In genomic region chr9:123637596-123637939, GRCh38 we compare ENCODE assay signal across 12 cellular contexts.
DNase-seq lines count a peak whose midpoint lies in the region; ATAC-seq and TF ChIP-seq lines count a peak whose summit lies in the region.
"Had no signal": no experiment of that assay in that cellular context is flagged by ENCODE, and none has a peak within 500 bp of the region (broad histone marks: within the 10 kb centered on the region; RNA-seq: fewer than 3 reads in every experiment).

No MANE protein-coding gene starts in this region.

- peaks cover 41% of the 10 kb centered on the region for H3K4me1 Mint-ChIP-seq in activated CD4-positive, alpha-beta T cell treated with anti-CD3 and anti-CD28 coated beads for 36 hours
- H3K4me1 Mint-ChIP-seq in stimulated activated naive B cell treated with anti-CD40 and anti-IgM and Interleukin-4, amounts not matched to agents 10 μg/mL and 1 μg/mL and 100 μg/mL, for 72 hours, result peaks cover 12 to 21% of the 10 kb centered on the region in 2 donors

- peak overlapping the region; percentile 16 for H3K4me3 ChIP-seq in fibroblast of mammary gland (ENCODE audit: control insufficient read depth, low read depth, low read length)

- no peak for DNase-seq in activated CD4-positive, alpha-beta T cell treated with anti-CD3 and anti-CD28 coated beads for 36 hours
- DNase-seq in activated CD4-positive, alpha-beta T cell treated with anti-CD3 and anti-CD28 coated beads for 48 hours, result no peak
- DNase-seq in RPMI7951 (ENCODE audit: low read depth) (peak; percentile 34), fibroblast of mammary gland (ENCODE audit: low read depth) (peak; percentile 22), SKM-1 (lab: John Stamatoyannopoulos, UW; ENCODE audit: unreplicated experiment) (no peak), DMS153 (lab: John Stamatoyannopoulos, UW) (no peak), cerebellar cortex (ENCODE audit: low spot score) (no peak)
- DNase-seq in stimulated activated naive B cell treated with anti-CD40 and anti-IgM and Interleukin-4, amounts not matched to agents 10 μg/mL and 1 μg/mL and 100 μg/mL, for 72 hours, result no peak
- DNase-seq: activated CD4-positive, CD25-positive, alpha-beta regulatory T cell treated with anti-CD3 and anti-CD28 coated beads, Interleukin-2, amount 50 U/mL, for 72 hours; effector CD4-positive, alpha-beta T cell; NCI-H2171 had no signal

- no peaks in the 10 kb centered on the region for H3K27me3 Mint-ChIP-seq in activated CD4-positive, alpha-beta T cell treated with anti-CD3 and anti-CD28 coated beads for 36 hours
- no peaks in the 10 kb centered on the region for H3K27me3 Mint-ChIP-seq in stimulated activated naive B cell treated with anti-CD40 and anti-IgM and Interleukin-4, amounts not matched to agents 10 μg/mL and 1 μg/mL and 100 μg/mL, for 72 hours

- CTCF ChIA-PET in activated CD4-positive, alpha-beta T cell treated with anti-CD3 and anti-CD28 coated beads for 36 hours (lab: Charles Lee), result interaction anchor here (0.5 to 1.0 kb wide), 2 partner anchors 9 to 733 kb away, joined by 3 to 5 read pairs; no protein-coding TSS in a partner anchor

- H3K27ac Mint-ChIP-seq in activated CD4-positive, alpha-beta T cell treated with anti-CD3 and anti-CD28 coated beads for 36 hours, result peak overlapping the region; percentile 4
- peak overlapping the region; percentile 75 for H3K27ac Mint-ChIP-seq in stimulated activated naive B cell treated with anti-CD40 and anti-IgM and Interleukin-4, amounts not matched to agents 10 μg/mL and 1 μg/mL and 100 μg/mL, for 72 hours
- H3K27ac Mint-ChIP-seq: mesothelial cell of epicardium had no signal

- H3K9me3 Mint-ChIP-seq in activated CD4-positive, alpha-beta T cell treated with anti-CD3 and anti-CD28 coated beads for 36 hours (ENCODE audit: low read depth), result no peaks in the 10 kb centered on the region
- H3K9me3 Mint-ChIP-seq in stimulated activated naive B cell treated with anti-CD40 and anti-IgM and Interleukin-4, amounts not matched to agents 10 μg/mL and 1 μg/mL and 100 μg/mL, for 72 hours, result no peaks in the 10 kb centered on the region
- H3K9me3 Mint-ChIP-seq: mesothelial cell of epicardium had no signal

- H3K4me3 Mint-ChIP-seq in activated CD4-positive, alpha-beta T cell treated with anti-CD3 and anti-CD28 coated beads for 36 hours, result peak overlapping the region; percentile 45
- peak overlapping the region; percentile 86 to 88 for H3K4me3 Mint-ChIP-seq in stimulated activated naive B cell treated with anti-CD40 and anti-IgM and Interleukin-4, amounts not matched to agents 10 μg/mL and 1 μg/mL and 100 μg/mL, for 72 hours
- H3K4me3 Mint-ChIP-seq: mesothelial cell of epicardium had no signal

- POLR2A ChIA-PET in activated CD4-positive, alpha-beta T cell treated with anti-CD3 and anti-CD28 coated beads for 36 hours (lab: Charles Lee), result interaction anchor here (0.6 kb wide), 2 partner anchors 85 to 290 kb away, joined by 4 to 6 read pairs; no protein-coding TSS in a partner anchor

- intact Hi-C loops in activated CD4-positive, alpha-beta T cell treated with anti-CD3 and anti-CD28 coated beads for 36 hours (cut with DNase I, micrococcal nuclease), result no loop called here

- no peak for ATAC-seq in activated CD4-positive, alpha-beta T cell treated with anti-CD3 and anti-CD28 coated beads for 36 hours
- peak; percentile 28 to 34 for ATAC-seq in stimulated activated naive B cell treated with anti-CD40 and anti-IgM and Interleukin-4, amounts not matched to agents 10 μg/mL and 1 μg/mL and 100 μg/mL, for 72 hours (replicated peaks)

- TF ChIP-seq CTCF in fibroblast of mammary gland (conservative IDR thresholded peaks at IDR 0.05; ENCODE audit: control insufficient read depth, insufficient read depth, low read depth, low read length), result no peak

- no peaks in the 10 kb centered on the region for H3K36me3 Mint-ChIP-seq in activated CD4-positive, alpha-beta T cell treated with anti-CD3 and anti-CD28 coated beads for 36 hours (ENCODE audit: low read depth)
- H3K36me3 Mint-ChIP-seq in stimulated activated naive B cell treated with anti-CD40 and anti-IgM and Interleukin-4, amounts not matched to agents 10 μg/mL and 1 μg/mL and 100 μg/mL, for 72 hours, result peaks cover under 1 to 3% of the 10 kb centered on the region in 2 donors
- H3K36me3 Mint-ChIP-seq: mesothelial cell of epicardium had no signal

Comparison
In these comparisons a context has a peak if more than half of its experiments do, and no peak if none do; other contexts are left out.
1. DNase-seq: peak in RPMI7951 (single experiment) and fibroblast of mammary gland (single experiment); none in activated CD4-positive, alpha-beta T cell treated with anti-CD3 and anti-CD28 coated beads for 36 hours (single experiment), activated CD4-positive, alpha-beta T cell treated with anti-CD3 and anti-CD28 coated beads for 48 hours (single experiment), stimulated activated naive B cell treated with anti-CD40 and anti-IgM and Interleukin-4, amounts not matched to agents 10 μg/mL and 1 μg/mL and 100 μg/mL, for 72 hours (single experiment), SKM-1 (single experiment), DMS153 (single experiment) and cerebellar cortex (single experiment).